In genomic region chr2:88690591-88691338, GRCh38 we compare ENCODE assay signal across 1 cellular context.
TF ChIP-seq lines count a peak whose summit lies in the region.

No MANE protein-coding gene starts in this region.

TF ChIP-seq in neural cell, 6 proteins besides CTCF, POLR2A, EP300 and RAD21:
- TF ChIP-seq, protein P1, sequence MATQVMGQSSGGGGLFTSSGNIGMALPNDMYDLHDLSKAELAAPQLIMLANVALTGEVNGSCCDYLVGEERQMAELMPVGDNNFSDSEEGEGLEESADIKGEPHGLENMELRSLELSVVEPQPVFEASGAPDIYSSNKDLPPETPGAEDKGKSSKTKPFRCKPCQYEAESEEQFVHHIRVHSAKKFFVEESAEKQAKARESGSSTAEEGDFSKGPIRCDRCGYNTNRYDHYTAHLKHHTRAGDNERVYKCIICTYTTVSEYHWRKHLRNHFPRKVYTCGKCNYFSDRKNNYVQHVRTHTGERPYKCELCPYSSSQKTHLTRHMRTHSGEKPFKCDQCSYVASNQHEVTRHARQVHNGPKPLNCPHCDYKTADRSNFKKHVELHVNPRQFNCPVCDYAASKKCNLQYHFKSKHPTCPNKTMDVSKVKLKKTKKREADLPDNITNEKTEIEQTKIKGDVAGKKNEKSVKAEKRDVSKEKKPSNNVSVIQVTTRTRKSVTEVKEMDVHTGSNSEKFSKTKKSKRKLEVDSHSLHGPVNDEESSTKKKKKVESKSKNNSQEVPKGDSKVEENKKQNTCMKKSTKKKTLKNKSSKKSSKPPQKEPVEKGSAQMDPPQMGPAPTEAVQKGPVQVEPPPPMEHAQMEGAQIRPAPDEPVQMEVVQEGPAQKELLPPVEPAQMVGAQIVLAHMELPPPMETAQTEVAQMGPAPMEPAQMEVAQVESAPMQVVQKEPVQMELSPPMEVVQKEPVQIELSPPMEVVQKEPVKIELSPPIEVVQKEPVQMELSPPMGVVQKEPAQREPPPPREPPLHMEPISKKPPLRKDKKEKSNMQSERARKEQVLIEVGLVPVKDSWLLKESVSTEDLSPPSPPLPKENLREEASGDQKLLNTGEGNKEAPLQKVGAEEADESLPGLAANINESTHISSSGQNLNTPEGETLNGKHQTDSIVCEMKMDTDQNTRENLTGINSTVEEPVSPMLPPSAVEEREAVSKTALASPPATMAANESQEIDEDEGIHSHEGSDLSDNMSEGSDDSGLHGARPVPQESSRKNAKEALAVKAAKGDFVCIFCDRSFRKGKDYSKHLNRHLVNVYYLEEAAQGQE (IDR thresholded peaks at IDR 0.05; ENCODE audit: borderline replicate concordance), result no peak
- TF ChIP-seq POLR2AphosphoS5 (IDR thresholded peaks at IDR 0.05) (no peak), EZH2 (IDR thresholded peaks at IDR 0.05; ENCODE audit: borderline replicate concordance, insufficient read depth, low read length, poor library complexity, severe bottlenecking) (no peak), TAF1 (IDR thresholded peaks at IDR 0.05; ENCODE audit: low read depth) (no peak), SMC3 (conservative IDR thresholded peaks at IDR 0.05; ENCODE audit: poor library complexity) (no peak), MXI1 (conservative IDR thresholded peaks at IDR 0.05; ENCODE audit: poor library complexity, severe bottlenecking) (no peak)
